Comparison of ENCODE assay signal across 33 cellular contexts in the genomic region with DNA sequence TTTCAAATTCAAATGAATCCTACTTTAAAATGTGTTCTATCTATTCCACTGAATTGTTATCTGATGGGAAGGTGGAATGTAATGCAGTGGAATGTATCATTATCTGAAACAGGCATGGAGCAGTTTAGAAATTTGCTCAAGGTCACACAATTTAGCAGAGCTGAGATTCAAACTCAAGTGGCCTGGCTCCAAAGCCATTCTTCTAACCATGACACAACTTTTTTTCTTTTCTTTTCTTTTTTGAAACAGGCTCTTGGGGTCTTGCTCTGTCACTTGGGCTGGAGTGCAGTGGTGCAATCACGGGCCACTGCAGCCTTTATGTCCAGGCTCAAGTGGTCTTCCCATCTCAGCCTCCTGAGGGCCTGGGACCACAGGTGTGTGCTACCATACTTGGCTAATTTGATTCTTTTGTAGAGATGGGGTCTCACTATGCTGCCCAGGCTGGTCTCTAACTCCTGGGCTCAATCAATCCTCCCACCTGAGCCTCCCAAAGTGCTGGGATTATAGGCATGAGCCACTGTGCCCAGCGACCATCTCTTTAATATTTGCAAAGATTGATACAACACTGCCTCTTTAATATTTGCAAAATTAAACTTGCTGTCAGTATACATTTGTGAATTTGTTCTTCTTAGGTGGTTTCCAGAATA. TPM values are rescaled to one million over a fixed set of nuclear protein-coding genes. Genes with fewer than 3 reads are reported as not detected.
DNase-seq lines count a peak whose midpoint lies in the region; ATAC-seq, FAIRE-seq and TF ChIP-seq lines count a peak whose summit lies in the region.
"Had no signal": no experiment of that assay in that cellular context is flagged by ENCODE, and none has a peak within 500 bp of the region (broad histone marks: within the 10 kb centered on the region; RNA-seq: fewer than 3 reads in every experiment).

No MANE protein-coding gene starts in this region.

- no peak for TF ChIP-seq EP300 in K562 (IDR thresholded peaks at IDR 0.05; ENCODE audit: low read length)

- H4K20me1 ChIP-seq in K562 (replicated peaks; ENCODE audit: control insufficient read depth, insufficient read depth, low read length): no peaks in the 10 kb centered on the region

- TF ChIP-seq POLR2A in K562 (conservative IDR thresholded peaks at IDR 0.05): no peak

- TF ChIP-seq CTCF in K562 (IDR thresholded peaks at IDR 0.05 in 2 of 3, conservative IDR thresholded peaks at IDR 0.05 in 1 of 3; ENCODE audit: insufficient read depth in 2 of 3, low read depth in 1 of 3, low read length in 3 of 3) (no peak), parathyroid adenoma (IDR thresholded peaks at IDR 0.05) (no peak), GM13977 (IDR thresholded peaks at IDR 0.05; ENCODE audit: extremely low read depth, insufficient read depth, missing control alignments) (no peak)

- no TSS peak for BruUV-seq in K562 (replicated peaks; lab: Mats Ljungman, UMichigan)

- peaks cover 17% of the 10 kb centered on the region for H3K36me3 Mint-ChIP-seq in activated CD4-positive, alpha-beta T cell treated with anti-CD3 and anti-CD28 coated beads, Interleukin-2, amount 10 ng/mL, durations not matched to agents 24 days and 14 days (ENCODE audit: low read depth)
- H3K36me3 Mint-ChIP-seq in activated CD4-positive, alpha-beta T cell treated with anti-CD3 and anti-CD28 coated beads, Interleukin-2, amount 10 ng/mL, durations not matched to agents 7 days and 5 days (ENCODE audit: low read depth): peaks cover 12% of the 10 kb centered on the region
- peaks cover 10 to 19% of the 10 kb centered on the region in 2 donors for H3K36me3 Mint-ChIP-seq in CD4-positive, alpha-beta memory T cell

- H3K27me3 ChIP-seq in CD4-positive, alpha-beta memory T cell (ENCODE audit: insufficient read depth, low read length): no peaks in the 10 kb centered on the region
- no peaks in the 10 kb centered on the region for H3K27me3 ChIP-seq in K562 (ENCODE audit: control insufficient read depth in 2 of 2, insufficient read depth in 2 of 2, low read length in 2 of 2)
- H3K27me3 ChIP-seq in parathyroid adenoma (ENCODE audit: control insufficient read depth, insufficient read depth, low read length): no peaks in the 10 kb centered on the region
- H3K27me3 ChIP-seq: colonic mucosa, MG63 had no signal

- H2AFZ ChIP-seq in K562 (ENCODE audit: low read depth, low read length) (no peak overlapping the region), parathyroid adenoma (no peak overlapping the region)
- H2AFZ ChIP-seq: GM23338 had no signal

- POLR2A ChIA-PET in activated CD4-positive, alpha-beta T cell treated with anti-CD3 and anti-CD28 coated beads, Interleukin-2, amount 10 ng/mL, durations not matched to agents 7 days and 5 days (lab: Charles Lee): no interaction called here
- POLR2A ChIA-PET in CD4-positive, alpha-beta memory T cell (lab: Charles Lee; ENCODE audit: partially characterized antibody): interaction anchor here (0.6 kb wide), 1 partner anchor 48 kb away, joined by 4 read pairs; no protein-coding TSS in a partner anchor
- POLR2A ChIA-PET in K562 (lab: Yijun Ruan, JAX): interaction anchor here (0.7 to 3.8 kb wide), 2 partner anchors 10 to 392 kb away, joined by 3 to 28 read pairs; no protein-coding TSS in a partner anchor

- no peaks in the 10 kb centered on the region for H3K9me3 ChIP-seq in CD4-positive, alpha-beta memory T cell (ENCODE audit: control insufficient read depth in 1 of 2, low read length in 2 of 2)
- no peaks in the 10 kb centered on the region for H3K9me3 ChIP-seq in K562 (replicated peaks; ENCODE audit: control insufficient read depth, insufficient read depth, low read depth, low read length)
- no peaks in the 10 kb centered on the region for H3K9me3 ChIP-seq in parathyroid adenoma (ENCODE audit: control insufficient read depth, low read length)
- H3K9me3 ChIP-seq: colonic mucosa, MG63 had no signal

- H3K4me2 ChIP-seq in K562 (ENCODE audit: insufficient read depth, low read length) (no peak overlapping the region), parathyroid adenoma (ENCODE audit: low read length) (peak overlapping the region; percentile 39)
- H3K4me2 ChIP-seq: GM23338 had no signal

- H3K27ac ChIP-seq in CD4-positive, alpha-beta memory T cell (ENCODE audit: low read depth, low read length): no peak overlapping the region
- no peak overlapping the region for H3K27ac ChIP-seq in K562 (ENCODE audit: extremely low read depth, low read depth, low read length)
- no peak overlapping the region for H3K27ac ChIP-seq in parathyroid adenoma
- H3K27ac ChIP-seq: C4-2B, colonic mucosa, epithelial cell of prostate had no signal

- no peaks in the 10 kb centered on the region for H3K36me3 ChIP-seq in CD4-positive, alpha-beta memory T cell (ENCODE audit: insufficient read depth, low read length)
- H3K36me3 ChIP-seq in K562 (ENCODE audit: control insufficient read depth, insufficient read depth, low read length): no peaks in the 10 kb centered on the region
- H3K36me3 ChIP-seq in parathyroid adenoma (ENCODE audit: control insufficient read depth, insufficient read depth, low read length): no peaks in the 10 kb centered on the region
- H3K36me3 ChIP-seq: colonic mucosa had no signal

- DNase-seq in activated CD4-positive, alpha-beta T cell treated with anti-CD3 and anti-CD28 coated beads, Interleukin-2, amount 10 ng/mL, durations not matched to agents 24 days and 14 days: peak; percentile 48
- no peak for DNase-seq in activated CD4-positive, alpha-beta T cell treated with anti-CD3 and anti-CD28 coated beads, Interleukin-2, amount 10 ng/mL, durations not matched to agents 7 days and 5 days
- DNase-seq in CD4-positive, alpha-beta memory T cell: no peak
- DNase-seq in K562 (ENCODE audit: extremely low read depth in 1 of 4, low spot score in 3 of 4) (no peak), GM13977 (ENCODE audit: low spot score) (no peak), SHP77 (lab: John Stamatoyannopoulos, UW) (no peak)
- DNase-seq: 8988T; activated CD4-positive, CD25-positive, alpha-beta regulatory T cell treated with anti-CD3 and anti-CD28 coated beads, Interleukin-2, amount 50 U/mL, for 72 hours; activated CD8-positive, alpha-beta memory T cell treated with anti-CD3 and anti-CD28 coated beads, Interleukin-2, amount 50 U/mL, for 48 hours; activated CD8-positive, alpha-beta T cell treated with anti-CD3 and anti-CD28 coated beads for 36 hours; activated naive CD4-positive, alpha-beta T cell treated with anti-CD3 and anti-CD28 coated beads, Interleukin-2, amount 50 U/mL, for 16 hours; anterior cingulate cortex; colonic mucosa; effector CD8-positive, alpha-beta T cell; glutamatergic neuron; islet precursor cell; KBM-7; MG63; NCI-H1105 treated with DMSO at 0.1 percent for 48 hours; NCI-H187 treated with DMSO at 0.1 percent for 48 hours; NCI-H2171 treated with DMSO at 0.1 percent for 48 hours; NCI-H510A; nucleus accumbens; stimulated activated naive B cell treated with anti-CD40 and anti-IgM and Interleukin-4, amounts not matched to agents 10 μg/mL and 1 μg/mL and 100 μg/mL, for 72 hours had no signal

- H3K27me3 Mint-ChIP-seq in activated CD4-positive, alpha-beta T cell treated with anti-CD3 and anti-CD28 coated beads, Interleukin-2, amount 10 ng/mL, durations not matched to agents 24 days and 14 days: no peaks in the 10 kb centered on the region
- H3K27me3 Mint-ChIP-seq in activated CD4-positive, alpha-beta T cell treated with anti-CD3 and anti-CD28 coated beads, Interleukin-2, amount 10 ng/mL, durations not matched to agents 7 days and 5 days: no peaks in the 10 kb centered on the region
- H3K27me3 Mint-ChIP-seq in CD4-positive, alpha-beta memory T cell: no peaks in the 10 kb centered on the region
- H3K27me3 Mint-ChIP-seq: activated CD8-positive, alpha-beta T cell treated with anti-CD3 and anti-CD28 coated beads for 36 hours; stimulated activated naive B cell treated with anti-CD40 and anti-IgM and Interleukin-4, amounts not matched to agents 10 μg/mL and 1 μg/mL and 100 μg/mL, for 72 hours; type B pancreatic cell had no signal

- peaks cover 59% of the 10 kb centered on the region for H3K79me2 ChIP-seq in K562 (ENCODE audit: control insufficient read depth, insufficient read depth, low read length)
- H3K79me2 ChIP-seq in parathyroid adenoma: peaks cover 66% of the 10 kb centered on the region

- 43% methylated on average over 2 of the region's 2 CpGs for WGBS in K562 (ENCODE audit: insufficient coverage, low coverage, missing lambda C conversion rate)

- H3K9me1 ChIP-seq in K562 (ENCODE audit: control insufficient read depth, insufficient read depth, low read length): no peaks in the 10 kb centered on the region

- TF ChIP-seq RAD21 in K562 (CRISPR knock-in tag; conservative IDR thresholded peaks at IDR 0.05 in 1 of 2, IDR thresholded peaks at IDR 0.05 in 1 of 2): no peak

- CTCF ChIA-PET in activated CD4-positive, alpha-beta T cell treated with anti-CD3 and anti-CD28 coated beads, Interleukin-2, amount 10 ng/mL, durations not matched to agents 7 days and 5 days (lab: Charles Lee): no interaction called here
- CTCF ChIA-PET in CD4-positive, alpha-beta memory T cell (lab: Charles Lee; ENCODE audit: partially characterized antibody): no interaction called here
- CTCF ChIA-PET in K562 (lab: Yijun Ruan, JAX; ENCODE audit: low intra/inter-chr PET ratio): no interaction called here

- intact Hi-C loops in activated CD4-positive, alpha-beta T cell treated with anti-CD3 and anti-CD28 coated beads, Interleukin-2, amount 10 ng/mL, durations not matched to agents 24 days and 14 days (cut with micrococcal nuclease): no loop called here
- intact Hi-C loops in CD4-positive, alpha-beta memory T cell (cut with micrococcal nuclease): no loop called here
- intact Hi-C loops in K562 (cut with micrococcal nuclease): no loop called here

- H3K4me1 Mint-ChIP-seq in activated CD4-positive, alpha-beta T cell treated with anti-CD3 and anti-CD28 coated beads, Interleukin-2, amount 10 ng/mL, durations not matched to agents 24 days and 14 days: peaks cover 15% of the 10 kb centered on the region
- peaks cover 19% of the 10 kb centered on the region for H3K4me1 Mint-ChIP-seq in activated CD4-positive, alpha-beta T cell treated with anti-CD3 and anti-CD28 coated beads, Interleukin-2, amount 10 ng/mL, durations not matched to agents 7 days and 5 days
- H3K4me1 Mint-ChIP-seq in CD4-positive, alpha-beta memory T cell: peaks cover 40 to 75% (median 58%) of the 10 kb centered on the region in 4 donors

- no peak overlapping the region for H3K4me3 ChIP-seq in CD4-positive, alpha-beta memory T cell (ENCODE audit: low read length in 2 of 2)
- no peak overlapping the region for H3K4me3 ChIP-seq in K562
- no peak overlapping the region for H3K4me3 ChIP-seq in parathyroid adenoma (ENCODE audit: low read depth, low read length)
- H3K4me3 ChIP-seq: colonic mucosa, GM23338, MG63 had no signal

- no peak overlapping the region for H3K9ac ChIP-seq in K562 (ENCODE audit: insufficient read depth in 1 of 2, low read depth in 2 of 2, low read length in 2 of 2)
- no peak overlapping the region for H3K9ac ChIP-seq in parathyroid adenoma

- no peak for FAIRE-seq in K562 (lab: Jason Lieb, UNC)
- FAIRE-seq: GM18507, HTR-8/SVneo had no signal

- ATAC-seq in K562: no peak
- no peak for ATAC-seq in HG03439 (IDR thresholded peaks at IDR 0.05; ENCODE audit: unreplicated experiment)
- ATAC-seq: activated CD8-positive, alpha-beta T cell treated with anti-CD3 and anti-CD28 coated beads for 36 hours; GM23338; stimulated activated naive B cell treated with anti-CD40 and anti-IgM and Interleukin-4, amounts not matched to agents 10 μg/mL and 1 μg/mL and 100 μg/mL, for 72 hours had no signal

- no peak overlapping the region for H3K27ac Mint-ChIP-seq in activated CD4-positive, alpha-beta T cell treated with anti-CD3 and anti-CD28 coated beads, Interleukin-2, amount 10 ng/mL, durations not matched to agents 24 days and 14 days
- no peak overlapping the region for H3K27ac Mint-ChIP-seq in activated CD4-positive, alpha-beta T cell treated with anti-CD3 and anti-CD28 coated beads, Interleukin-2, amount 10 ng/mL, durations not matched to agents 7 days and 5 days
- H3K27ac Mint-ChIP-seq in CD4-positive, alpha-beta memory T cell: peak overlapping the region; percentile 61 to 86 (median 68)
- H3K27ac Mint-ChIP-seq: activated CD8-positive, alpha-beta T cell treated with anti-CD3 and anti-CD28 coated beads for 36 hours; activated T-helper 1 cell treated with anti-CD3 and anti-CD28 coated beads, Interleukin-12 subunit alpha, Interleukin-12 subunit beta, Interleukin-2, Interleukin-4 antibody, amounts not matched to agents 30 ng/mL and 10 ng/mL and 1 ng/mL, durations not matched to agents 14 hours and 24 hours and 36 hours; GM23338; stimulated activated naive B cell treated with anti-CD40 and anti-IgM and Interleukin-4, amounts not matched to agents 10 μg/mL and 1 μg/mL and 100 μg/mL, for 72 hours; type B pancreatic cell had no signal

- in situ Hi-C loops in K562 (cut with MboI): no loop called here
- in situ Hi-C loops in GM13977 (cut with MboI; ENCODE audit: low pct_unique_long_range_greater_than_20kb, low sequenced_read_pairs, unreplicated experiment): no loop called here

- H3K9me3 Mint-ChIP-seq in activated CD4-positive, alpha-beta T cell treated with anti-CD3 and anti-CD28 coated beads, Interleukin-2, amount 10 ng/mL, durations not matched to agents 24 days and 14 days: no peaks in the 10 kb centered on the region
- no peaks in the 10 kb centered on the region for H3K9me3 Mint-ChIP-seq in activated CD4-positive, alpha-beta T cell treated with anti-CD3 and anti-CD28 coated beads, Interleukin-2, amount 10 ng/mL, durations not matched to agents 7 days and 5 days
- no peaks in the 10 kb centered on the region for H3K9me3 Mint-ChIP-seq in CD4-positive, alpha-beta memory T cell
- H3K9me3 Mint-ChIP-seq: activated CD8-positive, alpha-beta T cell treated with anti-CD3 and anti-CD28 coated beads for 36 hours; activated T-helper 1 cell treated with anti-CD3 and anti-CD28 coated beads, Interleukin-12 subunit alpha, Interleukin-12 subunit beta, Interleukin-2, Interleukin-4 antibody, amounts not matched to agents 30 ng/mL and 10 ng/mL and 1 ng/mL, durations not matched to agents 14 hours and 24 hours and 36 hours; GM23338; stimulated activated naive B cell treated with anti-CD40 and anti-IgM and Interleukin-4, amounts not matched to agents 10 μg/mL and 1 μg/mL and 100 μg/mL, for 72 hours; type B pancreatic cell had no signal

- no peak overlapping the region for H3K4me3 Mint-ChIP-seq in activated CD4-positive, alpha-beta T cell treated with anti-CD3 and anti-CD28 coated beads, Interleukin-2, amount 10 ng/mL, durations not matched to agents 24 days and 14 days
- no peak overlapping the region for H3K4me3 Mint-ChIP-seq in activated CD4-positive, alpha-beta T cell treated with anti-CD3 and anti-CD28 coated beads, Interleukin-2, amount 10 ng/mL, durations not matched to agents 7 days and 5 days
- H3K4me3 Mint-ChIP-seq in CD4-positive, alpha-beta memory T cell: no peak overlapping the region
- H3K4me3 Mint-ChIP-seq: activated CD8-positive, alpha-beta T cell treated with anti-CD3 and anti-CD28 coated beads for 36 hours; activated T-helper 1 cell treated with anti-CD3 and anti-CD28 coated beads, Interleukin-12 subunit alpha, Interleukin-12 subunit beta, Interleukin-2, Interleukin-4 antibody, amounts not matched to agents 30 ng/mL and 10 ng/mL and 1 ng/mL, durations not matched to agents 14 hours and 24 hours and 36 hours; GM23338; stimulated activated naive B cell treated with anti-CD40 and anti-IgM and Interleukin-4, amounts not matched to agents 10 μg/mL and 1 μg/mL and 100 μg/mL, for 72 hours; type B pancreatic cell had no signal

- peaks cover 36% of the 10 kb centered on the region for H3K4me1 ChIP-seq in CD4-positive, alpha-beta memory T cell (ENCODE audit: insufficient read depth, low read length)
- H3K4me1 ChIP-seq in K562 (replicated peaks in 1 of 2; ENCODE audit: control insufficient read depth in 2 of 2, insufficient read depth in 2 of 2, low read length in 2 of 2) (peaks cover 0 to 42% of the 10 kb centered on the region in 2 experiments; a peak in 4 of 5 replicates), parathyroid adenoma (peaks cover 20% of the 10 kb centered on the region)

RNA-seq across cellular contexts. Expression of gene CAST, which starts 50.0 kb away (rescaled TPM):
- total RNA-seq in activated CD4-positive, alpha-beta T cell treated with anti-CD3 and anti-CD28 coated beads, Interleukin-2, amount 10 ng/mL, durations not matched to agents 24 days and 14 days: 99.3 and 104 TPM in 2 replicates
- 100 to 1,000 TPM; 178 to 218 TPM for total RNA-seq in activated CD4-positive, alpha-beta T cell treated with anti-CD3 and anti-CD28 coated beads, Interleukin-2, amount 10 ng/mL, durations not matched to agents 7 days and 5 days
- 100 to 1,000 TPM; 196 to 207 TPM for total RNA-seq in CD4-positive, alpha-beta memory T cell
- 10 to 100 TPM; 24.0 to 98.8 TPM for polyA plus RNA-seq in CD4-positive, alpha-beta memory T cell
- total RNA-seq in K562 (2011; cell fraction: chromatin; rRNA removed; ENCODE audit: low replicate concordance): 41.2 and 98.5 TPM in 2 replicates
- 21.7 and 26.8 TPM in 2 replicates for total RNA-seq in K562 (2011; cell fraction: nucleolus; rRNA removed)
- total RNA-seq in K562 (2011; cell fraction: nucleoplasm; rRNA removed): 49.9 and 78.0 TPM in 2 replicates
- total RNA-seq in K562 (2014; rRNA removed) (86.1 TPM in 2 replicates), K562 (2014; rRNA removed; fragmentation: Illumina TruSeq; extraction: Trizol) (103 and 125 TPM in 2 replicates), K562 (2015; rRNA removed; fragmentation: Illumina TruSeq; extraction: Trizol) (107 and 118 TPM in 2 replicates), K562 (2021) (75.2 and 78.8 TPM in 2 replicates)
- polyA plus RNA-seq in K562 (2011; rRNA removed) (47.4 and 63.5 TPM in 2 replicates), K562 (2014; fragmentation: Illumina TruSeq; extraction: Trizol) (116 and 136 TPM in 2 replicates), K562 (2014; fragmentation: Nextera tagmentation; extraction: Ambion mirVana) (10 to 100 TPM; 55.5 to 84.8 TPM), K562 (2014; rRNA removed) (55.3 and 91.0 TPM in 2 replicates)
- 17.9 and 29.6 TPM in 2 replicates for polyA plus RNA-seq in K562 (2011; cell fraction: cytosol; rRNA removed)
- polyA plus RNA-seq in K562 (2011; cell fraction: nucleus; rRNA removed): 46.8 and 58.1 TPM in 2 replicates
- polyA plus RNA-seq in K562 (2012): 65.8 and 74.4 TPM in 2 replicates
- polyA minus RNA-seq in K562 (2011; rRNA and poly(A)+ RNA removed): 94.4 and 97.4 TPM in 2 replicates
- polyA minus RNA-seq in K562 (2011; cell fraction: cytosol; rRNA and poly(A)+ RNA removed): 44.8 and 56.5 TPM in 2 replicates
- polyA minus RNA-seq in K562 (2011; cell fraction: nucleus; rRNA and poly(A)+ RNA removed): 51.8 and 95.7 TPM in 2 replicates

Comparison
In these comparisons a context has a peak if more than half of its experiments do, and no peak if none do; other contexts are left out.
1. H3K27ac Mint-ChIP-seq: peak in CD4-positive, alpha-beta memory T cell (7 of 7); none in activated CD4-positive, alpha-beta T cell treated with anti-CD3 and anti-CD28 coated beads, Interleukin-2, amount 10 ng/mL, durations not matched to agents 24 days and 14 days (single experiment) and activated CD4-positive, alpha-beta T cell treated with anti-CD3 and anti-CD28 coated beads, Interleukin-2, amount 10 ng/mL, durations not matched to agents 7 days and 5 days (single experiment).